In genomic region chr18:50203801-50204604, GRCh38 we compare ENCODE assay signal across 9 cellular contexts. TPM values are rescaled to one million over a fixed set of nuclear protein-coding genes. Genes with fewer than 3 reads are reported as not detected.
DNase-seq lines count a peak whose midpoint lies in the region; ATAC-seq, FAIRE-seq and TF ChIP-seq lines count a peak whose summit lies in the region.
"Had no signal": no experiment of that assay in that cellular context is flagged by ENCODE, and none has a peak within 500 bp of the region (broad histone marks: within the 10 kb centered on the region; RNA-seq: fewer than 3 reads in every experiment).

No MANE protein-coding gene starts in this region.

- H3K14ac ChIP-seq in H1 (ENCODE audit: insufficient read length): no peak overlapping the region

- TF ChIP-seq POLR2A in H1 (IDR thresholded peaks at IDR 0.05; ENCODE audit: control extremely low read depth in 1 of 2, low read depth in 2 of 2, low read length in 2 of 2) (no peak), GM18505 (IDR thresholded peaks at IDR 0.05; ENCODE audit: borderline replicate concordance, extremely low read depth, insufficient read depth, insufficient read length) (no peak)

- no peak overlapping the region for H3K56ac ChIP-seq in H1 (replicated peaks; ENCODE audit: insufficient read length, low read depth, low read length)

- H3K4me3 ChIP-seq in OCI-LY3 (ENCODE audit: low read length) (no peak overlapping the region), H1 (ENCODE audit: extremely low read depth in 1 of 4, insufficient read depth in 2 of 4, low read depth in 3 of 4, low read length in 4 of 4) (peak overlapping the region in 3 of 4 experiments; percentile 20 to 44 (median 34); a peak in 5 of 8 replicates)

- peak; percentile 88 to 90 for TF ChIP-seq RAD21 in H1 (IDR thresholded peaks at IDR 0.05 in 1 of 2, conservative IDR thresholded peaks at IDR 0.05 in 1 of 2; ENCODE audit: low read depth in 2 of 2, low read length in 2 of 2)

- peak; percentile 11 for DNase-seq in DMS 273 treated with DMSO at 0.1 percent for 48 hours (lab: John Stamatoyannopoulos, UW)
- peak; percentile 55 for DNase-seq in HT1080 (ENCODE audit: low read depth)
- peak in 1 of 2 experiments; percentile 81 for DNase-seq in H1 (ENCODE audit: low read depth in 1 of 2, low spot score in 2 of 2)
- DNase-seq in mesothelial cell of epicardium (ENCODE audit: low spot score in 2 of 2, unreplicated experiment in 2 of 2): peak; percentile 47 to 70

- H3K79me2 ChIP-seq in OCI-LY3 (ENCODE audit: low read length): no peaks in the 10 kb centered on the region
- H3K79me2 ChIP-seq in H1 (ENCODE audit: control insufficient read depth in 1 of 2, insufficient read depth in 2 of 2, low read length in 2 of 2): no peaks in the 10 kb centered on the region

- H3K9me3 ChIP-seq in OCI-LY3 (ENCODE audit: insufficient read depth, low read length): no peaks in the 10 kb centered on the region
- no peaks in the 10 kb centered on the region for H3K9me3 ChIP-seq in H1 (ENCODE audit: insufficient read depth in 2 of 2, low read depth in 1 of 2, low read length in 1 of 2)

- H3K18ac ChIP-seq in H1 (ENCODE audit: extremely low read depth, low read length): no peak overlapping the region

- H4K20me1 ChIP-seq in OCI-LY3 (ENCODE audit: insufficient read depth, low read length) (no peaks in the 10 kb centered on the region), H1 (replicated peaks in 1 of 2; ENCODE audit: control insufficient read depth in 1 of 2, insufficient read depth in 2 of 2, low read length in 2 of 2) (no peaks in the 10 kb centered on the region)

- H3K36me3 ChIP-seq in OCI-LY3 (replicated peaks; ENCODE audit: low read depth, low read length): no peaks in the 10 kb centered on the region
- no peaks in the 10 kb centered on the region for H3K36me3 ChIP-seq in H1 (ENCODE audit: control insufficient read depth in 2 of 4, insufficient read depth in 4 of 4, low read length in 3 of 4)

- H3K4ac ChIP-seq in H1 (replicated peaks; ENCODE audit: insufficient read length, low read depth, low read length): no peak overlapping the region

- POLR2A ChIA-PET in H1 (lab: Charles Lee; ENCODE audit: partially characterized antibody): interaction anchor here (0.8 to 2.0 kb wide), 4 partner anchors 9 to 134 kb away, joined by 3 to 6 read pairs (median 4); partner anchors contain the start of gene MYO5B

- peak; percentile 85 for TF ChIP-seq CTCF in OCI-LY3 (IDR thresholded peaks at IDR 0.05; ENCODE audit: low read depth, low read length)
- TF ChIP-seq CTCF in H1 (IDR thresholded peaks at IDR 0.05; ENCODE audit: control extremely low read depth in 1 of 3, insufficient read depth in 1 of 3, low read depth in 1 of 3, low read length in 3 of 3): peak; percentile 50 to 80 (median 72)
- peak; percentile 56 for TF ChIP-seq CTCF in mesothelial cell of epicardium (IDR thresholded peaks at IDR 0.05; ENCODE audit: unreplicated experiment)

- CTCF ChIA-PET in H1 (lab: Charles Lee; ENCODE audit: partially characterized antibody): interaction anchor here (0.7 to 6.1 kb wide), 65 partner anchors 10 to 350 kb away, joined by 3 to 30 read pairs (median 5); partner anchors contain the start of gene MYO5B

- H2AK5ac ChIP-seq in H1 (ENCODE audit: low read depth, low read length): no peak overlapping the region

- H2BK15ac ChIP-seq in H1 (ENCODE audit: low read length): no peak overlapping the region

- H2BK12ac ChIP-seq in H1 (ENCODE audit: low read depth, low read length): no peak overlapping the region

- H4K5ac ChIP-seq in H1 (ENCODE audit: insufficient read length, low read depth, low read length): no peak overlapping the region

- no peak overlapping the region for H2AFZ ChIP-seq in OCI-LY3 (ENCODE audit: low read depth, low read length)
- peak overlapping the region; percentile 92 for H2AFZ ChIP-seq in H1 (ENCODE audit: low read length)

- H3K27me3 Mint-ChIP-seq in mesothelial cell of epicardium (ENCODE audit: low read depth): peaks cover 18% of the 10 kb centered on the region

- no peak overlapping the region for H2BK120ac ChIP-seq in H1 (replicated peaks; ENCODE audit: low read depth, low read length)

- TF ChIP-seq EP300 in H1 (IDR thresholded peaks at IDR 0.05; ENCODE audit: borderline replicate concordance in 1 of 2, low read depth in 2 of 2, low read length in 2 of 2): no peak

- no peak overlapping the region for H4K91ac ChIP-seq in H1 (replicated peaks; ENCODE audit: insufficient read length, low read length)

- no peaks in the 10 kb centered on the region for H3K36me3 Mint-ChIP-seq in mesothelial cell of epicardium

- no peak overlapping the region for H2BK20ac ChIP-seq in H1 (ENCODE audit: low read length)

- no peak for ATAC-seq in HG03565 (IDR thresholded peaks at IDR 0.05; ENCODE audit: unreplicated experiment)
- ATAC-seq in GM18505 (IDR thresholded peaks at IDR 0.05; ENCODE audit: unreplicated experiment): no peak
- ATAC-seq in HG03159 (IDR thresholded peaks at IDR 0.05; ENCODE audit: unreplicated experiment): no peak

- H4K8ac ChIP-seq in H1 (ENCODE audit: extremely low read depth, insufficient read depth, low read length): no peak overlapping the region

- H3K9me3 Mint-ChIP-seq in mesothelial cell of epicardium: peaks cover 11% of the 10 kb centered on the region

- 32% methylated on average over 24 of the region's 24 CpGs; no CpG with 5 or more reads in 1 of the 2 experiments for WGBS in H1 (ENCODE audit: extremely low coverage in 1 of 2, insufficient coverage in 1 of 2, insufficient read length in 1 of 2, insufficient replicate concordance in 2 of 2, low coverage in 1 of 2, low lambda C conversion rate in 2 of 2, missing lambda C conversion rate in 1 of 2), 2 experiments

- peak overlapping the region; percentile 11 for H3K4me3 Mint-ChIP-seq in mesothelial cell of epicardium

- H3K4me2 ChIP-seq in OCI-LY3 (ENCODE audit: low read length) (no peak overlapping the region), H1 (ENCODE audit: insufficient read depth in 1 of 2, low read depth in 2 of 2, low read length in 2 of 2) (peak overlapping the region; percentile 57 to 68)

- peak; percentile 88 for FAIRE-seq in H1 (lab: Jason Lieb, UNC)
- FAIRE-seq: TTC549 had no signal

- no peaks in the 10 kb centered on the region for H3K4me1 ChIP-seq in OCI-LY3 (ENCODE audit: low read length)
- H3K4me1 ChIP-seq in H1 (replicated peaks in 1 of 4; ENCODE audit: control insufficient read depth in 3 of 4, insufficient read depth in 4 of 4, low read length in 3 of 4): no peaks in the 10 kb centered on the region

- H3K9ac ChIP-seq in OCI-LY3 (ENCODE audit: low read length) (no peak overlapping the region), H1 (replicated peaks in 1 of 4; ENCODE audit: extremely low read depth in 1 of 4, low read depth in 3 of 4, low read length in 3 of 4) (no peak overlapping the region)

- no peak overlapping the region for H2BK5ac ChIP-seq in H1 (ENCODE audit: low read depth, low read length)

- no peak overlapping the region for H3K27ac Mint-ChIP-seq in mesothelial cell of epicardium

- H3K27me3 ChIP-seq in OCI-LY3 (ENCODE audit: low read depth, low read length): peaks cover 20% of the 10 kb centered on the region
- H3K27me3 ChIP-seq in H1 (replicated peaks in 1 of 4; ENCODE audit: control insufficient read depth in 3 of 4, extremely low read depth in 1 of 4, insufficient read depth in 3 of 4, low read length in 3 of 4): peaks cover 0 to 5% (median 0%) of the 10 kb centered on the region in 4 experiments; a peak in 2 of 7 replicates

- H3K79me1 ChIP-seq in H1 (ENCODE audit: low read depth, low read length): no peaks in the 10 kb centered on the region

- peaks cover 11% of the 10 kb centered on the region for H3K4me1 Mint-ChIP-seq in mesothelial cell of epicardium

- H3K27ac ChIP-seq in OCI-LY3 (ENCODE audit: low read length) (no peak overlapping the region), H1 (ENCODE audit: low read depth, low read length) (no peak overlapping the region)

- 0 out of 2 replicates have a peak, but pooled peaks cover 2% of the 10 kb centered on the region for H3K23me2 ChIP-seq in H1 (ENCODE audit: low read depth, low read length)

- no peak overlapping the region for H3K23ac ChIP-seq in H1 (ENCODE audit: insufficient read length)

TF ChIP-seq in H1, 55 proteins besides CTCF, POLR2A, EP300 and RAD21:
- TF ChIP-seq JUND (IDR thresholded peaks at IDR 0.05; ENCODE audit: low read length) (0 out of 2 replicates have a peak, but pooled peaks have one; percentile 23), SAP30 (IDR thresholded peaks at IDR 0.05; ENCODE audit: insufficient read depth, insufficient replicate concordance, low read length) (no peak), CREB1 (IDR thresholded peaks at IDR 0.05) (no peak), KDM4A (IDR thresholded peaks at IDR 0.05; ENCODE audit: low read depth, low read length, severe bottlenecking) (peak; percentile 38), HDAC2 (IDR thresholded peaks at IDR 0.05; ENCODE audit: borderline replicate concordance in 1 of 2, low read depth in 2 of 2, low read length in 2 of 2) (peak; percentile 17 to 34; a peak in 1 of 4 replicates), KDM1A (IDR thresholded peaks at IDR 0.05; ENCODE audit: borderline replicate concordance, low read length) (peak; percentile 57; the same call in 1 of the 2 replicates), TEAD4 (IDR thresholded peaks at IDR 0.05; ENCODE audit: low read depth, low read length) (0 out of 2 replicates have a peak, but pooled peaks have one; percentile 1), SP1 (IDR thresholded peaks at IDR 0.05; ENCODE audit: low read depth, low read length) (no peak)

RNA-seq across cellular contexts. Expression of gene MYO5B, which starts 9.1 kb away (rescaled TPM):
- total RNA-seq in HT1080 (2014; rRNA removed; shearing (Covaris generic)): 12.8 and 16.2 TPM in 2 replicates
- 9.3 and 9.6 TPM in 2 replicates for polyA plus RNA-seq in HT1080 (2015; cell fraction: cytosol; rRNA removed)
- polyA plus RNA-seq in HT1080 (2015; cell fraction: nucleus; rRNA removed): 5.9 and 9.5 TPM in 2 replicates
- total RNA-seq in H1 (2021; fragmentation: NEBNext Ultra II Directional; extraction: Animal tissue kit (Norgen Biotek cat#: 25700)): 6.4 and 6.9 TPM in 2 replicates
- polyA plus RNA-seq in H1 (2011; rRNA removed): 5.1 and 7.7 TPM in 2 replicates
- 6.1 TPM for polyA plus RNA-seq in H1 (2011; cell fraction: cytosol; rRNA removed)
- 11.3 TPM for polyA plus RNA-seq in H1 (2011; cell fraction: nucleus; rRNA removed)
- polyA plus RNA-seq in H1 (2012, experiment 1 of 2): 7.0 to 9.7 TPM (median 8.3 TPM) in 4 replicates
- polyA plus RNA-seq in H1 (2012, experiment 2 of 2): 1.2 TPM
- polyA plus RNA-seq in H1 (2013, experiment 1 of 2): 3.7 TPM
- polyA plus RNA-seq in H1 (2013, experiment 2 of 2): 3.0 TPM
- 9.2 and 10.5 TPM in 2 replicates for polyA minus RNA-seq in H1 (2011; rRNA and poly(A)+ RNA removed)
- polyA minus RNA-seq in H1 (2011; cell fraction: cytosol; rRNA and poly(A)+ RNA removed): 11.8 TPM
- 7.8 TPM for polyA minus RNA-seq in H1 (2011; cell fraction: nucleus; rRNA and poly(A)+ RNA removed)
- total RNA-seq in mesothelial cell of epicardium: 15.1 to 15.6 TPM (median 15.1 TPM) in 3 replicates
